8 cellular contexts compared by ENCODE assay signal in the genomic region with DNA sequence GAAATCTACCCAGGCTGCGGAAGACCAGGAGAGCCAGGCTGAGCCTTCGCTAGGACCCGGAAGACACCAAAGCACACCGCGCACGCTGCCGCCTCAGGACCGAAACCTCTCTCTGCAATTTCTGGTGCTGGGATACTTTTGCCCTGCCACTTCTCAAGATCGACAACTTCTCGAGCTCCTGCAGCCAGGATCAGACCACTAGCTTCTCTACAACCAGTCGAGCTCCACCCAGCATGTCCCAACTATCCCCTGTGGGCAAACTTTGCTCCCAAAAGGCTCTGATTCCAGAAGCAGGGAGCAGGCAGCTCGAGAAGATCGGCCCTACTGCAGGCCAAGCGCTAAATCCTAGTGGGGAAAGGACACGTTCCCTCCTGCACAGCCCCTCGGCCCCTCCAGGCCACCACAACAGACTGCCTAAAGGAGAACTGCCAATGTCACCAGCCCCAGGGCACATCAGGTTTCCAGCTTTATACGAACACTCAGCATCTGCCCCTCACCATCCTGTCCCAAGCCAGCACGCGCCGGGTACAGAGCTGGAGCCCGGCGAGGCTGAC. TPM values are rescaled to one million over a fixed set of nuclear protein-coding genes. Genes with fewer than 3 reads are reported as not detected.
DNase-seq lines count a peak whose midpoint lies in the region; ATAC-seq and TF ChIP-seq lines count a peak whose summit lies in the region.

No MANE protein-coding gene starts in this region.

- intact Hi-C loops in lower leg skin (cut with DNase I; ENCODE audit: low total_unique reads): no loop called here

- no peak for TF ChIP-seq POLR2A in lower leg skin (IDR thresholded peaks at IDR 0.05)

- ATAC-seq in GM19397 (IDR thresholded peaks at IDR 0.05; ENCODE audit: unreplicated experiment): no peak

- 0% methylated on average over 16 to 19 of the region's 22 CpGs for WGBS in lower leg skin, 2 donors

- TF ChIP-seq CTCF in lower leg skin (IDR thresholded peaks at IDR 0.05): no peak

- H3K4me3 ChIP-seq in lower leg skin (ENCODE audit: low read depth, poor library complexity, severe bottlenecking): peak overlapping the region; percentile 87

- peak in 2 of 3 experiments; percentile 62 to 68 for DNase-seq in NCI-H1417 (lab: John Stamatoyannopoulos, UW)
- DNase-seq in NCI-H1417 treated with DMSO at 0.1 percent for 48 hours (lab: John Stamatoyannopoulos, UW): no peak
- peak; percentile 10 for DNase-seq in NCI-H1105 treated with DMSO at 0.1 percent for 48 hours (lab: John Stamatoyannopoulos, UW)
- DNase-seq in activated CD4-positive, alpha-beta T cell treated with anti-CD3 and anti-CD28 coated beads for 4 hours: peak; percentile 45 to 52
- peak; percentile 63 for DNase-seq in dermis blood vessel endothelial cell
- peak; percentile 50 to 90 for DNase-seq in lower leg skin (ENCODE audit: low spot score in 2 of 2)
- peak; percentile 19 for DNase-seq in stimulated activated CD8-positive, alpha-beta memory T cell treated with anti-CD3 and anti-CD28 coated beads, Interleukin-12 subunit alpha, Interleukin-12 subunit beta, amount 100 ng/mL, for 24 hours (ENCODE audit: extremely low read depth)

RNA-seq across cellular contexts. Expression of gene AKAP8, which starts 1.0 kb away (rescaled TPM):
- 19.9 and 24.2 TPM in 2 replicates for total RNA-seq in dermis blood vessel endothelial cell
- total RNA-seq in lower leg skin: 10 to 100 TPM; 28.8 to 53.1 (median 34.8) TPM

RNA-seq across cellular contexts. Expression of gene AKAP8L, which starts 40.2 kb away (rescaled TPM):
- total RNA-seq in dermis blood vessel endothelial cell: 49.0 and 70.8 TPM in 2 replicates
- 100 to 1,000 TPM in 2 of 4 donors, 10 to 100 TPM in 2; 82.4 to 141 (median 95.3) TPM for total RNA-seq in lower leg skin

RNA-seq across cellular contexts. Expression of gene BRD4, which starts 46.3 kb away (rescaled TPM):
- total RNA-seq in dermis blood vessel endothelial cell (10.9 and 21.3 TPM in 2 replicates), lower leg skin (10 to 100 TPM; 34.8 to 78.6 (median 49.2) TPM)
